30 cellular contexts compared by ENCODE assay signal in genomic region chr20:45253260-45253659, GRCh38. TPM values are rescaled to one million over a fixed set of nuclear protein-coding genes. Genes with fewer than 3 reads are reported as not detected.
A peak's percentile ranks its signal among the peaks of the same experiment; 100 is the strongest.
DNase-seq lines count a peak whose midpoint lies in the region; ATAC-seq and TF ChIP-seq lines count a peak whose summit lies in the region.
"Had no signal": no experiment of that assay in that cellular context is flagged by ENCODE, and none has a peak within 500 bp of the region (broad histone marks: within the 10 kb centered on the region; RNA-seq: fewer than 3 reads in every experiment).

No MANE protein-coding gene starts in this region.

- H3K36me3 ChIP-seq in lower lobe of right lung (no peaks in the 10 kb centered on the region), Peyer's patch (no peaks in the 10 kb centered on the region)
- H3K36me3 ChIP-seq: BE2C, MG63, thoracic aorta had no signal

- H3K4me1 Mint-ChIP-seq in type B pancreatic cell (ENCODE audit: unreplicated experiment): peaks cover 20% of the 10 kb centered on the region
- H3K4me1 Mint-ChIP-seq: activated CD4-positive, alpha-beta T cell treated with anti-CD3 and anti-CD28 coated beads for 36 hours had no signal

- no peak for TF ChIP-seq POLR2A in Peyer's patch (IDR thresholded peaks at IDR 0.05)

- ATAC-seq in lower lobe of right lung: peak; percentile 41 to 51
- ATAC-seq: activated CD4-positive, alpha-beta T cell treated with anti-CD3 and anti-CD28 coated beads for 36 hours; activated CD8-positive, alpha-beta T cell treated with anti-CD3 and anti-CD28 coated beads, Interleukin-2, amount 10 ng/mL, durations not matched to agents 7 days and 5 days; activated T-cell treated with anti-CD3 and anti-CD28 coated beads, Interleukin-2, amount 50 U/mL, for 4 hours; Right ventricle myocardium inferior; sciatic nerve; SK-N-SH treated with all-trans-retinoic acid at 6 μM for 48 hours had no signal

- H3K4me3 Mint-ChIP-seq in type B pancreatic cell: peak overlapping the region; percentile 77
- H3K4me3 Mint-ChIP-seq: activated CD4-positive, alpha-beta T cell treated with anti-CD3 and anti-CD28 coated beads for 36 hours; activated CD8-positive, alpha-beta T cell treated with anti-CD3 and anti-CD28 coated beads, Interleukin-2, amount 10 ng/mL, durations not matched to agents 7 days and 5 days; activated T-cell treated with anti-CD3 and anti-CD28 coated beads, Interleukin-2, amount 50 U/mL, for 4 hours had no signal

- H3K27ac ChIP-seq in VCaP (peak overlapping the region; percentile 51; the same call in 1 of the 2 replicates), lower lobe of right lung (peak overlapping the region; percentile 64), Peyer's patch (no peak overlapping the region)
- H3K27ac ChIP-seq: thoracic aorta had no signal

- H3K9me3 ChIP-seq in lower lobe of right lung: no peaks in the 10 kb centered on the region
- no peaks in the 10 kb centered on the region for H3K9me3 ChIP-seq in Peyer's patch
- H3K9me3 ChIP-seq: BE2C, MG63, thoracic aorta had no signal

- peak overlapping the region; percentile 98 for H3K27ac Mint-ChIP-seq in type B pancreatic cell
- H3K27ac Mint-ChIP-seq: activated CD4-positive, alpha-beta T cell treated with anti-CD3 and anti-CD28 coated beads for 36 hours; activated CD8-positive, alpha-beta T cell treated with anti-CD3 and anti-CD28 coated beads, Interleukin-2, amount 10 ng/mL, durations not matched to agents 7 days and 5 days had no signal

- no peaks in the 10 kb centered on the region for H3K9me3 Mint-ChIP-seq in type B pancreatic cell
- H3K9me3 Mint-ChIP-seq: activated T-cell treated with anti-CD3 and anti-CD28 coated beads, Interleukin-2, amount 50 U/mL, for 4 hours had no signal

- H3K27me3 ChIP-seq in lower lobe of right lung (ENCODE audit: low read depth): no peaks in the 10 kb centered on the region
- H3K27me3 ChIP-seq in Peyer's patch: no peaks in the 10 kb centered on the region
- H3K27me3 ChIP-seq: MG63 had no signal

- DNase-seq in HT-29 (ENCODE audit: low spot score): peak; percentile 38
- no peak for DNase-seq in lower lobe of right lung
- DNase-seq in type B pancreatic cell (ENCODE audit: extremely low spot score, unreplicated experiment): no peak
- DNase-seq in DMS53 (lab: John Stamatoyannopoulos, UW): no peak
- no peak for DNase-seq in Peyer's patch
- DNase-seq in epidermal melanocyte (ENCODE audit: insufficient read length, low spot score): no peak
- DNase-seq: ACHN; activated CD4-positive, alpha-beta T cell treated with anti-CD3 and anti-CD28 coated beads for 36 hours; activated CD8-positive, alpha-beta T cell treated with anti-CD3 and anti-CD28 coated beads, Interleukin-2, amount 10 ng/mL, durations not matched to agents 7 days and 5 days; activated gamma-delta T cell treated with Interleukin-2 at 50 U/mL for 16 hours; activated T-cell treated with anti-CD3 and anti-CD28 coated beads, Interleukin-2, amount 50 U/mL, for 4 hours; BE2C; dermis blood vessel endothelial cell; GDM1; glutamatergic neuron; MG63; NCI-H1417 treated with DMSO at 0.1 percent for 48 hours; NCI-H2081; NCI-H446; NCI-H82; stimulated activated naive CD4-positive, alpha-beta T cell treated with Interleukin-2 at 50 U/mL for 16 hours; T-helper 2 cell had no signal

- intact Hi-C loops in lower lobe of right lung (cut with DNase I): no loop called here

- no peak for TF ChIP-seq CTCF in VCaP (conservative IDR thresholded peaks at IDR 0.05)
- TF ChIP-seq CTCF in lower lobe of right lung (IDR thresholded peaks at IDR 0.05): no peak
- TF ChIP-seq CTCF in type B pancreatic cell (conservative IDR thresholded peaks at IDR 0.05): no peak
- no peak for TF ChIP-seq CTCF in Peyer's patch (IDR thresholded peaks at IDR 0.05)

- H3K4me1 ChIP-seq in lower lobe of right lung: peaks cover 23% of the 10 kb centered on the region
- peaks cover 0 to 6% (median 0%) of the 10 kb centered on the region in 4 donors for H3K4me1 ChIP-seq in Peyer's patch
- H3K4me1 ChIP-seq: BE2C had no signal

- H3K27me3 Mint-ChIP-seq in type B pancreatic cell: peaks cover 17% of the 10 kb centered on the region

- H3K36me3 Mint-ChIP-seq in type B pancreatic cell: no peaks in the 10 kb centered on the region

- H3K4me3 ChIP-seq in lower lobe of right lung: peak overlapping the region; percentile 52
- no peak overlapping the region for H3K4me3 ChIP-seq in Peyer's patch
- H3K4me3 ChIP-seq: MG63, thoracic aorta had no signal

RNA-seq across cellular contexts. Expression of gene SLPI, which starts 1.1 kb away (rescaled TPM):
- total RNA-seq in HT-29 (2014; rRNA removed; shearing (Covaris generic)): 9.1 and 13.5 TPM in 2 replicates
- total RNA-seq in lower lobe of right lung: 1,714 TPM
- 35.7 and 73.6 TPM in 2 replicates for total RNA-seq in type B pancreatic cell (ENCODE audit: low replicate concordance)
- total RNA-seq in Peyer's patch: 10 to 100 TPM in 3 of 4 donors, 1 to 10 TPM in 1; 8.3 to 28.0 (median 17.8) TPM
- total RNA-seq: activated CD4-positive, alpha-beta T cell treated with anti-CD3 and anti-CD28 coated beads for 36 hours; activated CD8-positive, alpha-beta T cell treated with anti-CD3 and anti-CD28 coated beads, Interleukin-2, amount 10 ng/mL, durations not matched to agents 7 days and 5 days; H1 had no signal

RNA-seq across cellular contexts. Expression of gene SEMG2, which starts 32.1 kb away (rescaled TPM):
- total RNA-seq in HT-29 (2014; rRNA removed; shearing (Covaris generic)): not detected in 2 replicates
- total RNA-seq in lower lobe of right lung: not detected
- not detected in 2 replicates for total RNA-seq in type B pancreatic cell (ENCODE audit: low replicate concordance)
- total RNA-seq in Peyer's patch: not detected
- total RNA-seq: activated CD4-positive, alpha-beta T cell treated with anti-CD3 and anti-CD28 coated beads for 36 hours; activated CD8-positive, alpha-beta T cell treated with anti-CD3 and anti-CD28 coated beads, Interleukin-2, amount 10 ng/mL, durations not matched to agents 7 days and 5 days; activated T-cell treated with anti-CD3 and anti-CD28 coated beads, Interleukin-2, amount 50 U/mL, for 4 hours; dermis blood vessel endothelial cell; H1; liver; posterior vena cava; Right ventricle myocardium inferior; sciatic nerve; thoracic aorta had no signal

RNA-seq across cellular contexts. Expression of gene SEMG1, which starts 46.4 kb away (rescaled TPM):
- total RNA-seq in HT-29 (2014; rRNA removed; shearing (Covaris generic)): not detected in 2 replicates
- not detected for total RNA-seq in lower lobe of right lung
- total RNA-seq in type B pancreatic cell (ENCODE audit: low replicate concordance): not detected in 2 replicates
- total RNA-seq in Peyer's patch: not detected
- total RNA-seq: activated CD4-positive, alpha-beta T cell treated with anti-CD3 and anti-CD28 coated beads for 36 hours; activated CD8-positive, alpha-beta T cell treated with anti-CD3 and anti-CD28 coated beads, Interleukin-2, amount 10 ng/mL, durations not matched to agents 7 days and 5 days; activated T-cell treated with anti-CD3 and anti-CD28 coated beads, Interleukin-2, amount 50 U/mL, for 4 hours; dermis blood vessel endothelial cell; liver; posterior vena cava; Right ventricle myocardium inferior; sciatic nerve; thoracic aorta had no signal

RNA-seq across cellular contexts. Expression of gene RBPJL, which starts 53.4 kb away (rescaled TPM):
- not detected in 2 replicates for total RNA-seq in HT-29 (2014; rRNA removed; shearing (Covaris generic))
- total RNA-seq in lower lobe of right lung (not detected), type B pancreatic cell (ENCODE audit: low replicate concordance) (not detected in 2 replicates), Peyer's patch (not detected)
- total RNA-seq: activated CD4-positive, alpha-beta T cell treated with anti-CD3 and anti-CD28 coated beads for 36 hours; activated CD8-positive, alpha-beta T cell treated with anti-CD3 and anti-CD28 coated beads, Interleukin-2, amount 10 ng/mL, durations not matched to agents 7 days and 5 days; dermis blood vessel endothelial cell; liver; posterior vena cava; Right ventricle myocardium inferior; sciatic nerve; thoracic aorta had no signal

RNA-seq across cellular contexts. Expression of gene MATN4, which starts 54.8 kb away (rescaled TPM):
- total RNA-seq in HT-29 (2014; rRNA removed; shearing (Covaris generic)): 0.13 and 0.46 TPM in 2 replicates
- not detected for total RNA-seq in lower lobe of right lung
- total RNA-seq in type B pancreatic cell (ENCODE audit: low replicate concordance): 0.75 TPM in 1 of 2 replicates, not detected in the other
- not detected for total RNA-seq in Peyer's patch
- total RNA-seq: liver, Right ventricle myocardium inferior had no signal

Comparison
In these comparisons a context has a peak if more than half of its experiments do, and no peak if none do; other contexts are left out.
1. H3K27ac ChIP-seq: peak in VCaP (single experiment) and lower lobe of right lung (single experiment); none in Peyer's patch (0 of 4).
2. RNA of gene SLPI, which starts 1.1 kb away (total RNA-seq): 1,714 TPM in lower lobe of right lung (single experiment); 35.7 to 73.6 TPM in type B pancreatic cell, 8.3 to 28.0 TPM in Peyer's patch and 9.1 to 13.5 TPM in HT-29; every median in the first group is over 10 times any median in the second.